Comparison of ENCODE assay signal across 9 cellular contexts in the genomic region with DNA sequence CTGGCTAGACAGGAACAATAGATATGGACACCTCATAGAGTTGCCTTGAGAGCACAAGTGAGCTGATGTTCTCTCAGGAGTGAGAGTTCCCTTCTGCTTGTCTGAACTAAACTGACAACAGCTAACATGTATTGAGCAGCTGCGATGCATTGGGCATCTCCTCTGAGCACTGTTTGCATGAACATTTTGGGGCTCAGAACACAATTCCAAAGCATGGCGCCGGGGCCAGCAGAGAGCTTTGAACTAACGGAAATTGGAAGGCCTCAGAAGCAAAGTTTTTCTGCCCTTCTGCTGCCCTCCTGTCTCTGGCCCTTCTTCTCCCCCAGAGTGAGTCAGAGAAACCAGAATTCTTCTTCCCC. TPM values are rescaled to one million over a fixed set of nuclear protein-coding genes. Genes with fewer than 3 reads are reported as not detected.
DNase-seq lines count a peak whose midpoint lies in the region; ATAC-seq, FAIRE-seq and TF ChIP-seq lines count a peak whose summit lies in the region.
"Had no signal": no experiment of that assay in that cellular context is flagged by ENCODE, and none has a peak within 500 bp of the region (broad histone marks: within the 10 kb centered on the region; RNA-seq: fewer than 3 reads in every experiment).

No MANE protein-coding gene starts in this region.

- FAIRE-seq in islet of Langerhans (lab: Jason Lieb, UNC): peak; percentile 49

- H3K4me1 ChIP-seq in CD8-positive, alpha-beta memory T cell (ENCODE audit: insufficient read depth, low read length): no peaks in the 10 kb centered on the region
- H3K4me1 ChIP-seq: psoas muscle had no signal

- no peaks in the 10 kb centered on the region for H3K9me3 Mint-ChIP-seq in CD8-positive, alpha-beta memory T cell
- H3K9me3 Mint-ChIP-seq in WTC11: no peaks in the 10 kb centered on the region

- peaks cover 0 to 16% (median 0%) of the 10 kb centered on the region in 3 donors for H3K36me3 Mint-ChIP-seq in CD8-positive, alpha-beta memory T cell
- peaks cover 19% of the 10 kb centered on the region for H3K36me3 Mint-ChIP-seq in WTC11

- DNase-seq in CD8-positive, alpha-beta memory T cell: no peak
- no peak for DNase-seq in WTC11 (ENCODE audit: low spot score)
- DNase-seq in cerebellar nuclear complex (lab: John Stamatoyannopoulos, UW): no peak
- no peak for DNase-seq in NK-92 treated with Interleukin-12 subunit alpha and Interleukin-12 subunit beta, amount 100 ng/mL, for 24 hours (lab: John Stamatoyannopoulos, UW)

- peak overlapping the region in 5 of 8 donors; percentile 8 to 79 (median 51) for H3K27ac Mint-ChIP-seq in CD8-positive, alpha-beta memory T cell
- H3K27ac Mint-ChIP-seq in WTC11: peak overlapping the region; percentile 73

- CTCF ChIA-PET in CD8-positive, alpha-beta memory T cell (lab: Charles Lee): interaction anchor here (0.5 to 5.5 kb wide), 13 partner anchors 9 to 255 kb away, joined by 3 to 56 read pairs (median 5); partner anchors contain the start of gene TRPV2
- CTCF ChIA-PET in WTC11 (lab: Charles Lee): interaction anchor here (0.6 to 8.3 kb wide), 29 partner anchors 10 to 424 kb away, joined by 3 to 204 read pairs (median 6); partner anchors contain the start of genes CCDC144A, LRRC75A, TRPV2 and ZNF287

- no peak overlapping the region for H3K4me3 ChIP-seq in CD8-positive, alpha-beta memory T cell (ENCODE audit: low read length)
- H3K4me3 ChIP-seq: psoas muscle had no signal

- TF ChIP-seq CTCF in 22Rv1 (IDR thresholded peaks at IDR 0.05) (peak; percentile 68), WTC11 (IDR thresholded peaks at IDR 0.05) (no peak; the same call in 1 of the 2 replicates)

- H3K27ac ChIP-seq in 22Rv1: no peak overlapping the region
- no peak overlapping the region for H3K27ac ChIP-seq in CD8-positive, alpha-beta memory T cell (ENCODE audit: low read depth, low read length)
- H3K27ac ChIP-seq: psoas muscle had no signal

- peak overlapping the region in 1 of 7 donors; percentile 21 for H3K4me3 Mint-ChIP-seq in CD8-positive, alpha-beta memory T cell
- H3K4me3 Mint-ChIP-seq in WTC11: no peak overlapping the region

- no peak for ATAC-seq in WTC11
- no peak for ATAC-seq in GM19324 (IDR thresholded peaks at IDR 0.05; ENCODE audit: low FRiP score, unreplicated experiment)
- no peak for ATAC-seq in activated CD4-positive, CD25-positive, alpha-beta regulatory T cell treated with anti-CD3 and anti-CD28 coated beads, Interleukin-2, amount 50 U/mL, for 24 hours

- peaks cover 6 to 10% (median 7%) of the 10 kb centered on the region in 3 donors for H3K4me1 Mint-ChIP-seq in CD8-positive, alpha-beta memory T cell
- peaks cover 16% of the 10 kb centered on the region for H3K4me1 Mint-ChIP-seq in WTC11

- no peaks in the 10 kb centered on the region for H3K9me3 ChIP-seq in CD8-positive, alpha-beta memory T cell (ENCODE audit: low read length)
- H3K9me3 ChIP-seq: psoas muscle had no signal

- H3K27me3 ChIP-seq in CD8-positive, alpha-beta memory T cell (ENCODE audit: insufficient read depth, low read length, poor library complexity, severe bottlenecking): no peaks in the 10 kb centered on the region

- H3K27me3 Mint-ChIP-seq in CD8-positive, alpha-beta memory T cell: no peaks in the 10 kb centered on the region
- no peaks in the 10 kb centered on the region for H3K27me3 Mint-ChIP-seq in WTC11 (ENCODE audit: low read depth)

- no peaks in the 10 kb centered on the region for H3K36me3 ChIP-seq in CD8-positive, alpha-beta memory T cell (ENCODE audit: insufficient read depth, low read length)

- POLR2A ChIA-PET in CD8-positive, alpha-beta memory T cell (lab: Charles Lee): interaction anchor here (0.9 kb wide), 1 partner anchor 73 kb away, joined by 4 read pairs; the partner anchor contains the start of gene UBB
- POLR2A ChIA-PET in WTC11 (lab: Charles Lee): no interaction called here

TF ChIP-seq in WTC11, 78 proteins besides CTCF, POLR2A, EP300 and RAD21:
- TF ChIP-seq ZNF317 (CRISPR knock-in tag; IDR thresholded peaks at IDR 0.05; ENCODE audit: borderline replicate concordance, low read depth) (no peak), SMAD4 (CRISPR knock-in tag; IDR thresholded peaks at IDR 0.05) (no peak), HMGA2 (CRISPR knock-in tag; IDR thresholded peaks at IDR 0.05) (no peak), ESRRA (CRISPR knock-in tag; IDR thresholded peaks at IDR 0.05; ENCODE audit: borderline replicate concordance) (no peak), SP1 (CRISPR knock-in tag; conservative IDR thresholded peaks at IDR 0.05) (no peak), USF2 (CRISPR knock-in tag; IDR thresholded peaks at IDR 0.05) (no peak), ZBTB43 (CRISPR knock-in tag; IDR thresholded peaks at IDR 0.05) (no peak), USF1 (CRISPR knock-in tag; IDR thresholded peaks at IDR 0.05) (no peak), GRHL2 (CRISPR knock-in tag; IDR thresholded peaks at IDR 0.05; ENCODE audit: insufficient replicate concordance, severe bottlenecking) (no peak)
- TF ChIP-seq, protein P1, sequence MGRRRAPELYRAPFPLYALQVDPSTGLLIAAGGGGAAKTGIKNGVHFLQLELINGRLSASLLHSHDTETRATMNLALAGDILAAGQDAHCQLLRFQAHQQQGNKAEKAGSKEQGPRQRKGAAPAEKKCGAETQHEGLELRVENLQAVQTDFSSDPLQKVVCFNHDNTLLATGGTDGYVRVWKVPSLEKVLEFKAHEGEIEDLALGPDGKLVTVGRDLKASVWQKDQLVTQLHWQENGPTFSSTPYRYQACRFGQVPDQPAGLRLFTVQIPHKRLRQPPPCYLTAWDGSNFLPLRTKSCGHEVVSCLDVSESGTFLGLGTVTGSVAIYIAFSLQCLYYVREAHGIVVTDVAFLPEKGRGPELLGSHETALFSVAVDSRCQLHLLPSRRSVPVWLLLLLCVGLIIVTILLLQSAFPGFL (CRISPR knock-in tag; IDR thresholded peaks at IDR 0.05; ENCODE audit: borderline replicate concordance): no peak
- TF ChIP-seq, protein P2, sequence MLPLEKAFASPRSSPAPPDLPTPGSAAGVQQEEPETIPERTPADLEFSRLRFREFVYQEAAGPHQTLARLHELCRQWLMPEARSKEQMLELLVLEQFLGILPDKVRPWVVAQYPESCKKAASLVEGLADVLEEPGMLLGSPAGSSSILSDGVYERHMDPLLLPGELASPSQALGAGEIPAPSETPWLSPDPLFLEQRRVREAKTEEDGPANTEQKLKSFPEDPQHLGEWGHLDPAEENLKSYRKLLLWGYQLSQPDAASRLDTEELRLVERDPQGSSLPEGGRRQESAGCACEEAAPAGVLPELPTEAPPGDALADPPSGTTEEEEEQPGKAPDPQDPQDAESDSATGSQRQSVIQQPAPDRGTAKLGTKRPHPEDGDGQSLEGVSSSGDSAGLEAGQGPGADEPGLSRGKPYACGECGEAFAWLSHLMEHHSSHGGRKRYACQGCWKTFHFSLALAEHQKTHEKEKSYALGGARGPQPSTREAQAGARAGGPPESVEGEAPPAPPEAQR (CRISPR knock-in tag; IDR thresholded peaks at IDR 0.05): no peak

RNA-seq across cellular contexts. Expression of gene TRPV2, which starts 38.1 kb away (rescaled TPM):
- 10 to 100 TPM; 60.0 to 67.3 TPM for total RNA-seq in CD8-positive, alpha-beta memory T cell
- 134 TPM for polyA plus RNA-seq in CD8-positive, alpha-beta memory T cell
- total RNA-seq in WTC11 (2021): 3.5 to 4.9 TPM (median 4.3 TPM) in 3 replicates

RNA-seq across cellular contexts. Expression of gene LRRC75A, which starts 38.5 kb away (rescaled TPM):
- 1 to 10 TPM; 2.2 to 2.6 TPM for total RNA-seq in CD8-positive, alpha-beta memory T cell
- 4.6 TPM for polyA plus RNA-seq in CD8-positive, alpha-beta memory T cell
- total RNA-seq in WTC11 (2021): 13.7 to 22.9 TPM (median 14.7 TPM) in 3 replicates

Comparison
In these comparisons a context has a peak if more than half of its experiments do, and no peak if none do; other contexts are left out.
1. RNA of gene TRPV2, which starts 38.1 kb away (total RNA-seq): 60.0 to 67.3 TPM in CD8-positive, alpha-beta memory T cell; 3.5 to 4.9 TPM in WTC11; every median in the first group is over 10 times any median in the second.